ENCODE assay signal across 12 cellular contexts in genomic region chr1:207876129-207876528, GRCh38. TPM values are rescaled to one million over a fixed set of nuclear protein-coding genes. Genes with fewer than 3 reads are reported as not detected.
DNase-seq lines count a peak whose midpoint lies in the region; ATAC-seq, FAIRE-seq and TF ChIP-seq lines count a peak whose summit lies in the region.
"Had no signal": no experiment of that assay in that cellular context is flagged by ENCODE, and none has a peak within 500 bp of the region (broad histone marks: within the 10 kb centered on the region; RNA-seq: fewer than 3 reads in every experiment).

No MANE protein-coding gene starts in this region.

- H3K9me3 ChIP-seq in endothelial cell of umbilical vein (replicated peaks; ENCODE audit: control insufficient read depth, insufficient read depth, low read length) = no peaks in the 10 kb centered on the region

- no peaks in the 10 kb centered on the region for H3K79me2 ChIP-seq in endothelial cell of umbilical vein (ENCODE audit: control insufficient read depth, insufficient read depth, low read length)

- no peak overlapping the region for H3K4me3 Mint-ChIP-seq in natural killer cell
- no peak overlapping the region for H3K4me3 Mint-ChIP-seq in natural killer cell treated with Interleukin-12 subunit alpha and Interleukin-12 subunit beta and Interleukin-15 and Interleukin-18, amount 100 ng/mL, for 72 hours
- H3K4me3 Mint-ChIP-seq: stimulated activated naive CD8-positive, alpha-beta T cell treated with anti-CD3 and anti-CD28 coated beads, Interleukin-15, amount 100 ng/mL, for 72 hours had no signal

- H3K27me3 Mint-ChIP-seq in natural killer cell (ENCODE audit: low read depth in 2 of 2) = peaks cover 7 to 8% of the 10 kb centered on the region in 2 donors
- peaks cover 0 to 3% of the 10 kb centered on the region in 2 donors for H3K27me3 Mint-ChIP-seq in natural killer cell treated with Interleukin-12 subunit alpha and Interleukin-12 subunit beta and Interleukin-15 and Interleukin-18, amount 100 ng/mL, for 72 hours
- H3K27me3 Mint-ChIP-seq: CD4-positive, alpha-beta memory T cell; stimulated activated naive CD8-positive, alpha-beta T cell treated with anti-CD3 and anti-CD28 coated beads, Interleukin-15, amount 100 ng/mL, for 72 hours had no signal

- H3K4me3 ChIP-seq in endothelial cell of umbilical vein (replicated peaks in 1 of 3; ENCODE audit: insufficient read depth in 1 of 3, low read depth in 1 of 3, low read length in 3 of 3) = no peak overlapping the region

- dilution Hi-C loops in endothelial cell of umbilical vein (cut with MboI; ENCODE audit: extremely low pct_ligation_motif_present, low sequenced_read_pairs) = no loop called here

- intact Hi-C loops in natural killer cell (cut with micrococcal nuclease) = no loop called here
- intact Hi-C loops in endothelial cell of umbilical vein (cut with micrococcal nuclease) = no loop called here

- CTCF ChIA-PET in endothelial cell of umbilical vein (lab: Charles Lee) = interaction anchor here (0.6 to 19.1 kb wide), 14 partner anchors 9 to 149 kb away, joined by 3 to 634 read pairs (median 4); no protein-coding TSS in a partner anchor

- BruUV-seq in endothelial cell of umbilical vein (replicated peaks; lab: Mats Ljungman, UMichigan) = no TSS peak

- H4K20me1 ChIP-seq in endothelial cell of umbilical vein (replicated peaks; ENCODE audit: control insufficient read depth, extremely low read depth, insufficient read depth, low read length) = no peaks in the 10 kb centered on the region

- no peak overlapping the region for H3K4me2 ChIP-seq in endothelial cell of umbilical vein (ENCODE audit: insufficient read depth, low read length)

- H3K9me3 Mint-ChIP-seq in natural killer cell = no peaks in the 10 kb centered on the region
- no peaks in the 10 kb centered on the region for H3K9me3 Mint-ChIP-seq in natural killer cell treated with Interleukin-12 subunit alpha and Interleukin-12 subunit beta and Interleukin-15 and Interleukin-18, amount 100 ng/mL, for 72 hours
- H3K9me3 Mint-ChIP-seq: CD4-positive, alpha-beta memory T cell; immature natural killer cell; stimulated activated naive CD8-positive, alpha-beta T cell treated with anti-CD3 and anti-CD28 coated beads, Interleukin-15, amount 100 ng/mL, for 72 hours had no signal

- POLR2A ChIA-PET in endothelial cell of umbilical vein (lab: Charles Lee) = no interaction called here

- peaks cover 27 to 28% of the 10 kb centered on the region in 2 donors for H3K4me1 Mint-ChIP-seq in natural killer cell
- H3K4me1 Mint-ChIP-seq in natural killer cell treated with Interleukin-12 subunit alpha and Interleukin-12 subunit beta and Interleukin-15 and Interleukin-18, amount 100 ng/mL, for 72 hours (ENCODE audit: low read depth in 2 of 2) = peaks cover 21 to 32% of the 10 kb centered on the region in 2 donors

- no peak overlapping the region for H3K27ac ChIP-seq in endothelial cell of umbilical vein (ENCODE audit: insufficient read depth, low read depth, low read length)

- DNase-seq in natural killer cell (no peak), NCI-H460 (ENCODE audit: extremely low read depth, low read depth) (peak; percentile 17), endothelial cell of umbilical vein (ENCODE audit: low read depth, low spot score) (no peak), GM12892 (ENCODE audit: insufficient read length) (no peak), SK-N-DZ (ENCODE audit: low spot score) (no peak)
- DNase-seq in natural killer cell treated with Interleukin-12 subunit alpha and Interleukin-12 subunit beta and Interleukin-15 and Interleukin-18, amount 100 ng/mL, for 72 hours (ENCODE audit: low spot score) = no peak
- DNase-seq: CD4-positive, alpha-beta memory T cell; immature natural killer cell; NCI-H345; stimulated activated naive CD8-positive, alpha-beta T cell treated with anti-CD3 and anti-CD28 coated beads, Interleukin-15, amount 100 ng/mL, for 72 hours had no signal

- no peaks in the 10 kb centered on the region for H3K36me3 ChIP-seq in endothelial cell of umbilical vein (ENCODE audit: control insufficient read depth in 2 of 2, extremely low read depth in 1 of 2, insufficient read depth in 2 of 2, low read length in 2 of 2)

- peak in 2 of 3 donors; percentile 32 to 39 for ATAC-seq in natural killer cell
- no peak for ATAC-seq in natural killer cell treated with Interleukin-12 subunit alpha and Interleukin-12 subunit beta and Interleukin-15 and Interleukin-18, amount 100 ng/mL, for 72 hours
- no peak for ATAC-seq in GM18520 (IDR thresholded peaks at IDR 0.05; ENCODE audit: unreplicated experiment)
- no peak for ATAC-seq in HG03469 (IDR thresholded peaks at IDR 0.05; ENCODE audit: unreplicated experiment)
- ATAC-seq: stimulated activated naive CD8-positive, alpha-beta T cell treated with anti-CD3 and anti-CD28 coated beads, Interleukin-15, amount 100 ng/mL, for 72 hours had no signal

- no peaks in the 10 kb centered on the region for H3K27me3 ChIP-seq in endothelial cell of umbilical vein (ENCODE audit: control insufficient read depth in 2 of 2, insufficient read depth in 2 of 2, low read length in 2 of 2)

- H3K36me3 Mint-ChIP-seq in natural killer cell = no peaks in the 10 kb centered on the region
- no peaks in the 10 kb centered on the region for H3K36me3 Mint-ChIP-seq in natural killer cell treated with Interleukin-12 subunit alpha and Interleukin-12 subunit beta and Interleukin-15 and Interleukin-18, amount 100 ng/mL, for 72 hours
- H3K36me3 Mint-ChIP-seq: CD4-positive, alpha-beta memory T cell; immature natural killer cell had no signal

- H3K9me1 ChIP-seq in endothelial cell of umbilical vein (replicated peaks; ENCODE audit: control insufficient read depth, extremely low read depth, insufficient read depth, low read length) = no peaks in the 10 kb centered on the region

- no peak overlapping the region for H3K27ac Mint-ChIP-seq in natural killer cell
- H3K27ac Mint-ChIP-seq in natural killer cell treated with Interleukin-12 subunit alpha and Interleukin-12 subunit beta and Interleukin-15 and Interleukin-18, amount 100 ng/mL, for 72 hours = peak overlapping the region in 1 of 2 donors; percentile 56

- no peaks in the 10 kb centered on the region for H3K4me1 ChIP-seq in endothelial cell of umbilical vein (ENCODE audit: control insufficient read depth, extremely low read depth, insufficient read depth, low read length)

- TF ChIP-seq POLR2A in endothelial cell of umbilical vein (IDR thresholded peaks at IDR 0.05; ENCODE audit: low read depth, low read length) (no peak), GM12892 (IDR thresholded peaks at IDR 0.05; ENCODE audit: low read depth, low read length) (no peak)

- H2AFZ ChIP-seq in endothelial cell of umbilical vein (ENCODE audit: low read depth, low read length) = no peak overlapping the region

- H3K9ac ChIP-seq in endothelial cell of umbilical vein (replicated peaks; ENCODE audit: extremely low read depth, insufficient read depth, low read length) = no peak overlapping the region

- TF ChIP-seq CTCF in natural killer cell (IDR thresholded peaks at IDR 0.05) (no peak), endothelial cell of umbilical vein (IDR thresholded peaks at IDR 0.05; ENCODE audit: extremely low read depth in 1 of 2, insufficient read depth in 1 of 2, low read depth in 1 of 2, low read length in 2 of 2) (peak; percentile 7 to 8)

- FAIRE-seq in endothelial cell of umbilical vein (lab: Jason Lieb, UNC) = no peak
- no peak for FAIRE-seq in GM12892 (lab: Jason Lieb, UNC)

TF ChIP-seq in endothelial cell of umbilical vein, 7 proteins besides CTCF, POLR2A, EP300 and RAD21:
- TF ChIP-seq EZH2 (IDR thresholded peaks at IDR 0.05; ENCODE audit: borderline replicate concordance, low read depth, low read length, severe bottlenecking) (no peak), MAX (IDR thresholded peaks at IDR 0.05; ENCODE audit: insufficient read depth, insufficient read length) (no peak), POLR2AphosphoS5 (IDR thresholded peaks at IDR 0.05; ENCODE audit: insufficient read depth, low read depth, low read length) (no peak), FOS (IDR thresholded peaks at IDR 0.05; ENCODE audit: borderline replicate concordance, insufficient read depth, low read length) (no peak), JUN (IDR thresholded peaks at IDR 0.05; ENCODE audit: borderline replicate concordance, insufficient read depth, insufficient read length, low read depth) (no peak), MYC (IDR thresholded peaks at IDR 0.05; ENCODE audit: low read depth, low read length) (no peak), GATA2 (IDR thresholded peaks at IDR 0.05; ENCODE audit: insufficient read depth, insufficient read length, low read depth, low read length) (no peak)

RNA-seq across cellular contexts. Expression of gene CD34, which starts 34.8 kb away (rescaled TPM):
- total RNA-seq in natural killer cell = under 1 TPM in 2 of 3 donors, not detected in 1; 0.14 to 0.30 TPM
- total RNA-seq in natural killer cell treated with Interleukin-12 subunit alpha and Interleukin-12 subunit beta and Interleukin-15 and Interleukin-18, amount 100 ng/mL, for 72 hours = not detected
- total RNA-seq in NCI-H460 (2014; rRNA removed; shearing (Covaris generic)) = not detected in 2 replicates
- not detected in 2 replicates for polyA plus RNA-seq in NCI-H460 (2014; cell fraction: nucleus; rRNA removed)
- 115 and 174 TPM in 2 replicates for total RNA-seq in endothelial cell of umbilical vein
- 102 and 136 TPM in 2 replicates for polyA plus RNA-seq in endothelial cell of umbilical vein
- polyA plus RNA-seq in endothelial cell of umbilical vein (2011; cell fraction: cytosol; rRNA removed) = 39.5 and 65.4 TPM in 2 replicates
- polyA plus RNA-seq in endothelial cell of umbilical vein (2011; cell fraction: nucleus; rRNA removed) = 32.2 and 55.6 TPM in 2 replicates
- polyA plus RNA-seq in endothelial cell of umbilical vein (2012) = 16.9 and 23.7 TPM in 2 replicates
- polyA minus RNA-seq in endothelial cell of umbilical vein = 87.5 and 111 TPM in 2 replicates
- polyA minus RNA-seq in endothelial cell of umbilical vein (2011; cell fraction: cytosol; rRNA and poly(A)+ RNA removed) = not detected
- polyA minus RNA-seq in endothelial cell of umbilical vein (2011; cell fraction: nucleus; rRNA and poly(A)+ RNA removed) = 19.8 and 20.0 TPM in 2 replicates
- polyA plus RNA-seq in GM12892 (2012; ENCODE audit: missing spikeins) = not detected
- polyA plus RNA-seq in SK-N-DZ (2014; cell fraction: cytosol; rRNA removed) = not detected in 2 replicates
- polyA plus RNA-seq in SK-N-DZ (2014; cell fraction: nucleus; rRNA removed) = 0.01 TPM in 1 of 2 replicates, not detected in the other
- polyA plus RNA-seq: CD4-positive, alpha-beta memory T cell; immature natural killer cell had no signal

Comparison
In these comparisons a context has a peak if more than half of its experiments do, and no peak if none do; other contexts are left out.
1. ATAC-seq: peak in natural killer cell (2 of 3); none in natural killer cell treated with Interleukin-12 subunit alpha and Interleukin-12 subunit beta and Interleukin-15 and Interleukin-18, amount 100 ng/mL, for 72 hours (0 of 2), GM18520 (single experiment) and HG03469 (single experiment).
2. RNA of gene CD34, which starts 34.8 kb away (total RNA-seq): 115 to 174 TPM in endothelial cell of umbilical vein; 0.14 to 0.30 TPM in natural killer cell, not detected in natural killer cell treated with Interleukin-12 subunit alpha and Interleukin-12 subunit beta and Interleukin-15 and Interleukin-18, amount 100 ng/mL, for 72 hours and not detected in NCI-H460; every median in the first group is over 10 times any median in the second.